ENCODE assay signal across 24 cellular contexts in genomic region chr5:1464511-1464910, GRCh38. TPM values are rescaled to one million over a fixed set of nuclear protein-coding genes. Genes with fewer than 3 reads are reported as not detected.
"Had no signal": no experiment of that assay in that cellular context is flagged by ENCODE, and none has a peak within 500 bp of the region (broad histone marks: within the 10 kb centered on the region; RNA-seq: fewer than 3 reads in every experiment).

No MANE protein-coding gene starts in this region.

- H3K4me1 ChIP-seq: lower lobe of right lung, prostate gland, stomach, suprapubic skin, tibial nerve had no signal

- FAIRE-seq: kidney had no signal

- H3K4me3 ChIP-seq: lower lobe of right lung, ovary, prostate gland, stomach, suprapubic skin, tibial nerve had no signal

- DNase-seq: activated CD4-positive, alpha-beta T cell treated with anti-CD3 and anti-CD28 coated beads for 1 hour; activated CD4-positive, alpha-beta T cell treated with anti-CD3 and anti-CD28 coated beads, Interleukin-2, amount 50 U/mL, for 4 hours; activated CD8-positive, alpha-beta memory T cell treated with anti-CD3 and anti-CD28 coated beads for 24 hours; activated CD8-positive, alpha-beta memory T cell treated with anti-CD3 and anti-CD28 coated beads, Interleukin-2, amount 50 U/mL, for 4 hours; activated naive CD4-positive, alpha-beta T cell treated with anti-CD3 and anti-CD28 coated beads, Interleukin-2, amount 10 ng/mL, durations not matched to agents 7 days and 5 days; amygdala; cerebellar nuclear complex; cortex of kidney; erythroblast; foreskin fibroblast; kidney; lower lobe of right lung; midbrain; natural killer cell; stimulated activated CD4-positive, alpha-beta T cell treated with anti-CD3 and anti-CD28 coated beads, Interleukin-4, amount 100 ng/mL, for 24 hours; stomach; T-cell; T-helper 9 cell had no signal

- H3K27ac ChIP-seq: lower lobe of right lung, ovary, prostate gland, stomach, suprapubic skin, tibial nerve had no signal

- H3K36me3 ChIP-seq: ovary had no signal

- H3K9me3 ChIP-seq: lower lobe of right lung, ovary, prostate gland, stomach, suprapubic skin, tibial nerve had no signal

- ATAC-seq: lower lobe of right lung, natural killer cell, T-cell had no signal

- H3K27me3 ChIP-seq: ovary, stomach, suprapubic skin, tibial nerve had no signal

RNA-seq across cellular contexts. Expression of gene SLC6A3, which starts 19.3 kb away (rescaled TPM):
- total RNA-seq: fibroblast of lung, natural killer cell, stomach, urinary bladder had no signal
